In the genomic region with DNA sequence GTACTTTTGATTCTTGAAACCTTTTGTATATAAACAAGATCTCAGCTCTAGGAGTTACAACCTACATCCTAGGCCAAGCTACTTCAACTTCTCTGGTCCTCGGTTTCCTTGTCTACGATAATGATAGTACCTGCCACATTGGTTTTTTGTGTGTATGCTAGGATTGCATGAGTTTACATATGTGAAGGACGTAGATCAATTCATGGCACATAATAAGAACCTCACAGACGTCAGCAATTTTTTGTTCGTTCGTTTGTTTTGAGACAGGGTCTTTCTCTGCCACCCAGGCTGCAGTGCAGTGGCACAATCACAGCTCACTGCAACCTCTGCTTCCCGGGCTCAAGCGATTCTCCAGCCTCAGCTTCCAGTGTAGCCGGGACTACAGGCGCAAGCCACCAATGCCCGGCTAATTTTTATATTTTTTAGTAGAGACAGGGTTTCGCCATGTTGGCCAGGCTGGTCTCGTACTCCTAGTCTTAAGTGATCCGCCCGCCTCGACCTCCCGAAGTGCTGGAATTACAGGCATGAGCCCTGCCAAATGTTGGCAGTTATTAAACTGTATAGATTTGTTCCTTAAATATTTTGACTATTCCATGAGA, we compare ENCODE assay signal across 8 cellular contexts. TPM values are rescaled to one million over a fixed set of nuclear protein-coding genes. Genes with fewer than 3 reads are reported as not detected.
DNase-seq lines count a peak whose midpoint lies in the region; ATAC-seq, FAIRE-seq and TF ChIP-seq lines count a peak whose summit lies in the region.

No MANE protein-coding gene starts in this region.

- H3K27me3 Mint-ChIP-seq in activated naive CD4-positive, alpha-beta T cell treated with anti-CD3 and anti-CD28 coated beads, Interleukin-2, amount 10 ng/mL, durations not matched to agents 7 days and 5 days = peaks cover 4% of the 10 kb centered on the region
- H3K27me3 Mint-ChIP-seq in immature natural killer cell (ENCODE audit: low read depth in 3 of 3) = peaks cover 8 to 13% (median 9%) of the 10 kb centered on the region in 3 donors

- no peaks in the 10 kb centered on the region for H3K9me3 Mint-ChIP-seq in activated naive CD4-positive, alpha-beta T cell treated with anti-CD3 and anti-CD28 coated beads, Interleukin-2, amount 10 ng/mL, durations not matched to agents 7 days and 5 days
- H3K9me3 Mint-ChIP-seq in activated naive CD4-positive, alpha-beta T cell treated with anti-CD3 and anti-CD28 coated beads, Interleukin-2, amount 50 U/mL, for 72 hours = no peaks in the 10 kb centered on the region
- H3K9me3 Mint-ChIP-seq in immature natural killer cell = no peaks in the 10 kb centered on the region

- peak overlapping the region; percentile 95 to 99 (median 97) for H3K27ac ChIP-seq in stomach

- peaks cover 30% of the 10 kb centered on the region for H3K4me1 Mint-ChIP-seq in activated naive CD4-positive, alpha-beta T cell treated with anti-CD3 and anti-CD28 coated beads, Interleukin-2, amount 10 ng/mL, durations not matched to agents 7 days and 5 days
- H3K4me1 Mint-ChIP-seq in immature natural killer cell = peaks cover 27 to 38% of the 10 kb centered on the region in 2 donors

- DNase-seq in activated naive CD4-positive, alpha-beta T cell treated with anti-CD3 and anti-CD28 coated beads, Interleukin-2, amount 10 ng/mL, durations not matched to agents 7 days and 5 days = peak; percentile 21
- no peak for DNase-seq in activated naive CD4-positive, alpha-beta T cell treated with anti-CD3 and anti-CD28 coated beads, Interleukin-2, amount 50 U/mL, for 16 hours
- no peak for DNase-seq in activated naive CD4-positive, alpha-beta T cell treated with anti-CD3 and anti-CD28 coated beads, Interleukin-2, amount 50 U/mL, for 72 hours (ENCODE audit: low spot score in 2 of 2)
- DNase-seq in immature natural killer cell (no peak), stomach (no peak), kidney glomerular epithelial cell (lab: John Stamatoyannopoulos, UW) (no peak), GM12891 (ENCODE audit: insufficient read length, low spot score) (no peak), midbrain (lab: John Stamatoyannopoulos, UW) (no peak)

- peak in 1 of 2 donors; percentile 5 for ATAC-seq in activated naive CD4-positive, alpha-beta T cell treated with anti-CD3 and anti-CD28 coated beads, Interleukin-2, amount 50 U/mL, for 72 hours

- H3K36me3 ChIP-seq in stomach = peaks cover 0 to 5% (median 0%) of the 10 kb centered on the region in 4 donors

- no peaks in the 10 kb centered on the region for H3K9me3 ChIP-seq in stomach

- TF ChIP-seq EP300 in stomach (IDR thresholded peaks at IDR 0.05) = no peak

- WGBS in stomach, 5 donors = 16 to 22% (median 17%) methylated on average over 17 of the region's 17 CpGs

- CTCF ChIA-PET in activated naive CD4-positive, alpha-beta T cell treated with anti-CD3 and anti-CD28 coated beads, Interleukin-2, amount 10 ng/mL, durations not matched to agents 7 days and 5 days (lab: Charles Lee) = interaction anchor here (0.9 to 2.3 kb wide), 4 partner anchors 120 to 221 kb away, joined by 4 to 15 read pairs (median 5); no protein-coding TSS in a partner anchor

- no peaks in the 10 kb centered on the region for H3K27me3 ChIP-seq in stomach

- H3K4me1 ChIP-seq in stomach = peaks cover 14 to 41% (median 26%) of the 10 kb centered on the region in 4 donors

- H3K27ac Mint-ChIP-seq in activated naive CD4-positive, alpha-beta T cell treated with anti-CD3 and anti-CD28 coated beads, Interleukin-2, amount 10 ng/mL, durations not matched to agents 7 days and 5 days = peak overlapping the region; percentile 100
- H3K27ac Mint-ChIP-seq in activated naive CD4-positive, alpha-beta T cell treated with anti-CD3 and anti-CD28 coated beads, Interleukin-2, amount 50 U/mL, for 72 hours = peak overlapping the region; percentile 93 to 99
- H3K27ac Mint-ChIP-seq in immature natural killer cell = peak overlapping the region; percentile 97 to 100 (median 98)

- no peak for FAIRE-seq in GM12891 (lab: Jason Lieb, UNC)

- H3K4me3 ChIP-seq in stomach = peak overlapping the region; percentile 86 to 96 (median 91)

- TF ChIP-seq POLR2A in stomach (IDR thresholded peaks at IDR 0.05) (no peak), GM12891 (IDR thresholded peaks at IDR 0.05; ENCODE audit: low read depth, low read length) (no peak)

- H3K4me3 Mint-ChIP-seq in activated naive CD4-positive, alpha-beta T cell treated with anti-CD3 and anti-CD28 coated beads, Interleukin-2, amount 10 ng/mL, durations not matched to agents 7 days and 5 days = peak overlapping the region; percentile 97
- peak overlapping the region; percentile 93 to 100 (median 97) for H3K4me3 Mint-ChIP-seq in immature natural killer cell

- no peak for TF ChIP-seq CTCF in stomach (IDR thresholded peaks at IDR 0.05)

- peaks cover 9% of the 10 kb centered on the region for H3K36me3 Mint-ChIP-seq in activated naive CD4-positive, alpha-beta T cell treated with anti-CD3 and anti-CD28 coated beads, Interleukin-2, amount 10 ng/mL, durations not matched to agents 7 days and 5 days
- peaks cover 6 to 9% of the 10 kb centered on the region in 2 donors for H3K36me3 Mint-ChIP-seq in activated naive CD4-positive, alpha-beta T cell treated with anti-CD3 and anti-CD28 coated beads, Interleukin-2, amount 50 U/mL, for 72 hours
- peaks cover 0 to 6% (median 0%) of the 10 kb centered on the region in 3 donors for H3K36me3 Mint-ChIP-seq in immature natural killer cell

- intact Hi-C loops in stomach (cut with DNase I; ENCODE audit: low total_unique reads) = no loop called here

TF ChIP-seq in GM12891, 5 proteins besides CTCF, POLR2A, EP300 and RAD21:
- no peak for TF ChIP-seq SPI1 (IDR thresholded peaks at IDR 0.05; ENCODE audit: low read depth, low read length)
- TF ChIP-seq POU2F2 (IDR thresholded peaks at IDR 0.05; ENCODE audit: low read depth, low read length) = no peak
- no peak for TF ChIP-seq PAX5 (IDR thresholded peaks at IDR 0.05; ENCODE audit: insufficient read depth, low read length, severe bottlenecking)

RNA-seq across cellular contexts. Expression of a gene that starts 0.7 kb away (rescaled TPM):
- total RNA-seq in activated naive CD4-positive, alpha-beta T cell treated with anti-CD3 and anti-CD28 coated beads, Interleukin-2, amount 50 U/mL, for 72 hours = 10 to 100 TPM; 28.1 to 29.1 TPM
- polyA plus RNA-seq in immature natural killer cell (10 to 100 TPM; 10.4 to 11.9 (median 10.5) TPM), stomach (10 to 100 TPM in 2 of 3 donors, 1 to 10 TPM in 1; 8.7 to 15.1 (median 12.5) TPM)
- 100 to 1,000 TPM in 3 of 5 donors, 10 to 100 TPM in 2; 91.7 to 399 (median 108) TPM for total RNA-seq in stomach
- 6.7 TPM for polyA plus RNA-seq in GM12891 (2012; ENCODE audit: low read depth, missing spikeins)
